ENCODE assay signal across 1 cellular context in genomic region chr9:76403352-76403751, GRCh38.
TF ChIP-seq lines count a peak whose summit lies in the region.

No MANE protein-coding gene starts in this region.

TF ChIP-seq in K562, 482 proteins besides CTCF, POLR2A, EP300 and RAD21:
- TF ChIP-seq PBX2 (CRISPR knock-in tag; IDR thresholded peaks at IDR 0.05; ENCODE audit: low read depth) (no peak), PBX2 (tag; conservative IDR thresholded peaks at IDR 0.05; ENCODE audit: low read depth) (0 out of 2 replicates have a peak, but pooled peaks have one; percentile 21), STAG1 (CRISPR knock-in tag; IDR thresholded peaks at IDR 0.05; ENCODE audit: borderline replicate concordance) (no peak), SMC3 (conservative IDR thresholded peaks at IDR 0.05; ENCODE audit: insufficient read depth, low read depth, low read length) (0 out of 2 replicates have a peak, but pooled peaks have one; percentile 3), NR2C1 (IDR thresholded peaks at IDR 0.05) (peak; percentile 9; the same call in 1 of the 2 replicates), NR2C1 (tag; IDR thresholded peaks at IDR 0.05) (no peak), TRIM28 (IDR thresholded peaks at IDR 0.05) (no peak), DEAF1 (CRISPR knock-in tag; IDR thresholded peaks at IDR 0.05) (peak; percentile 43; the same call in 1 of the 2 replicates)
